ENCODE assay signal across 17 cellular contexts in genomic region chr6:99894815-99895214, GRCh38.
A peak's percentile ranks its signal among the peaks of the same experiment; 100 is the strongest.
DNase-seq lines count a peak whose midpoint lies in the region; ATAC-seq and TF ChIP-seq lines count a peak whose summit lies in the region.
"Had no signal": no experiment of that assay in that cellular context is flagged by ENCODE, and none has a peak within 500 bp of the region (broad histone marks: within the 10 kb centered on the region; RNA-seq: fewer than 3 reads in every experiment).

No MANE protein-coding gene starts in this region.

- H3K9me3 Mint-ChIP-seq in activated T-cell treated with anti-CD3 and anti-CD28 coated beads, Interleukin-2, amount 50 U/mL, for 72 hours = no peaks in the 10 kb centered on the region
- H3K9me3 Mint-ChIP-seq: CD14-positive monocyte; CD8-positive, alpha-beta T cell had no signal

- H3K36me3 ChIP-seq in HEK293 (ENCODE audit: control insufficient read depth in 2 of 2, insufficient read depth in 1 of 2, low read length in 2 of 2) (no peaks in the 10 kb centered on the region), prostate gland (no peaks in the 10 kb centered on the region), body of pancreas (replicated peaks in 1 of 2; ENCODE audit: insufficient read depth in 1 of 2, low read depth in 2 of 2) (no peaks in the 10 kb centered on the region)

- 53% methylated on average over 3 of the region's 3 CpGs for WGBS in prostate gland
- 64 to 69% methylated on average over 3 of the region's 3 CpGs for whole genome bisulfite sequencing in body of pancreas, 2 donors

- H3K4me1 Mint-ChIP-seq in activated T-cell treated with anti-CD3 and anti-CD28 coated beads, Interleukin-2, amount 50 U/mL, for 72 hours (ENCODE audit: low read depth) = no peaks in the 10 kb centered on the region
- H3K4me1 Mint-ChIP-seq: CD14-positive monocyte had no signal

- intact Hi-C loops in prostate gland (cut with DNase I) = no loop called here
- intact Hi-C loops in body of pancreas (cut with DNase I) = no loop called here

- CTCF ChIA-PET in HEK293 (lab: Yijun Ruan, JAX) = interaction anchor here (1.6 kb wide), 1 partner anchor 27 kb away, joined by 7 read pairs; no protein-coding TSS in a partner anchor

- TF ChIP-seq POLR2A in prostate gland (IDR thresholded peaks at IDR 0.05) (no peak), body of pancreas (IDR thresholded peaks at IDR 0.05) (no peak)

- peaks cover 15% of the 10 kb centered on the region for H3K27me3 Mint-ChIP-seq in activated T-cell treated with anti-CD3 and anti-CD28 coated beads, Interleukin-2, amount 50 U/mL, for 72 hours (ENCODE audit: low read depth)

- ATAC-seq in activated T-cell treated with anti-CD3 and anti-CD28 coated beads, Interleukin-2, amount 50 U/mL, for 72 hours (replicated peaks in 1 of 2) = peak; percentile 13 to 29
- peak; percentile 70 for ATAC-seq in HG03565 (IDR thresholded peaks at IDR 0.05; ENCODE audit: unreplicated experiment)
- no peak for ATAC-seq in GM19324 (IDR thresholded peaks at IDR 0.05; ENCODE audit: low FRiP score, unreplicated experiment)
- ATAC-seq in body of pancreas = no peak
- ATAC-seq: CD8-positive, alpha-beta T cell; K562 had no signal

- H3K4me3 ChIP-seq in HEK293 (ENCODE audit: low read depth, low read length) = no peak overlapping the region
- no peak overlapping the region for H3K4me3 ChIP-seq in prostate gland
- no peak overlapping the region for H3K4me3 ChIP-seq in body of pancreas
- H3K4me3 ChIP-seq: K562 had no signal

- no peak overlapping the region for H3K27ac ChIP-seq in HEK293 (ENCODE audit: extremely low read depth, low read depth, low read length)
- H3K27ac ChIP-seq in prostate gland = no peak overlapping the region
- H3K27ac ChIP-seq in body of pancreas = no peak overlapping the region
- H3K27ac ChIP-seq: 22Rv1 had no signal

- H3K36me3 Mint-ChIP-seq in activated T-cell treated with anti-CD3 and anti-CD28 coated beads, Interleukin-2, amount 50 U/mL, for 72 hours (ENCODE audit: insufficient read depth in 2 of 2) = no peaks in the 10 kb centered on the region
- H3K36me3 Mint-ChIP-seq: CD14-positive monocyte; CD8-positive, alpha-beta T cell had no signal

- no peaks in the 10 kb centered on the region for H3K9me3 ChIP-seq in HEK293 (ENCODE audit: control insufficient read depth, insufficient read depth, low read depth, low read length)
- H3K9me3 ChIP-seq in prostate gland = no peaks in the 10 kb centered on the region
- H3K9me3 ChIP-seq in body of pancreas = no peaks in the 10 kb centered on the region

- no peaks in the 10 kb centered on the region for H3K4me1 ChIP-seq in HEK293 (ENCODE audit: control insufficient read depth, insufficient read depth, low read length)
- H3K4me1 ChIP-seq in prostate gland (replicated peaks) = no peaks in the 10 kb centered on the region
- no peaks in the 10 kb centered on the region for H3K4me1 ChIP-seq in body of pancreas

- TF ChIP-seq CTCF in HEK293 (tag by site-specific recombination; IDR thresholded peaks at IDR 0.05) = no peak
- no peak for TF ChIP-seq CTCF in prostate gland (IDR thresholded peaks at IDR 0.05)
- TF ChIP-seq CTCF in body of pancreas (IDR thresholded peaks at IDR 0.05) = no peak

- no peak for DNase-seq in activated T-cell treated with anti-CD3 and anti-CD28 coated beads, Interleukin-2, amount 50 U/mL, for 72 hours
- no peak for DNase-seq in activated T-cell treated with anti-CD3 and anti-CD28 coated beads, Interleukin-2, amount 50 U/mL, for 1 hour
- DNase-seq in prostate gland (ENCODE audit: low spot score) = no peak
- DNase-seq in body of pancreas = no peak
- DNase-seq: CD8-positive, alpha-beta T cell; COR-L47; DMS153; DMS79 treated with DMSO at 0.1 percent for 48 hours; GDM1; H7; Karpas-422 had no signal

- POLR2A ChIA-PET in HEK293 (lab: Yijun Ruan, JAX) = no interaction called here

- H3K27me3 ChIP-seq in prostate gland (replicated peaks; ENCODE audit: insufficient read depth) = no peaks in the 10 kb centered on the region
- no peaks in the 10 kb centered on the region for H3K27me3 ChIP-seq in body of pancreas

- no peak overlapping the region for H3K4me3 Mint-ChIP-seq in activated T-cell treated with anti-CD3 and anti-CD28 coated beads, Interleukin-2, amount 50 U/mL, for 72 hours
- H3K4me3 Mint-ChIP-seq: CD14-positive monocyte; CD8-positive, alpha-beta T cell had no signal

- H3K27ac Mint-ChIP-seq in activated T-cell treated with anti-CD3 and anti-CD28 coated beads, Interleukin-2, amount 50 U/mL, for 72 hours = no peak overlapping the region
- H3K27ac Mint-ChIP-seq: CD14-positive monocyte; CD8-positive, alpha-beta T cell had no signal

TF ChIP-seq in HEK293, 187 proteins besides CTCF, POLR2A, EP300 and RAD21:
- TF ChIP-seq PRDM1 (tag by site-specific recombination; IDR thresholded peaks at IDR 0.05) (peak; percentile 65), ZFP37 (tag by site-specific recombination; IDR thresholded peaks at IDR 0.05) (no peak)

Comparison
In these comparisons a context has a peak if more than half of its experiments do, and no peak if none do; other contexts are left out.
1. ATAC-seq: peak in activated T-cell treated with anti-CD3 and anti-CD28 coated beads, Interleukin-2, amount 50 U/mL, for 72 hours (2 of 2) and HG03565 (single experiment); none in GM19324 (single experiment) and body of pancreas (single experiment).